17 cellular contexts compared by ENCODE assay signal in genomic region chr19:56153507-56153906, GRCh38. TPM values are rescaled to one million over a fixed set of nuclear protein-coding genes. Genes with fewer than 3 reads are reported as not detected.
DNase-seq lines count a peak whose midpoint lies in the region; TF ChIP-seq lines count a peak whose summit lies in the region.
"Had no signal": no experiment of that assay in that cellular context is flagged by ENCODE, and none has a peak within 500 bp of the region (broad histone marks: within the 10 kb centered on the region; RNA-seq: fewer than 3 reads in every experiment).

No MANE protein-coding gene starts in this region.

- DNase-seq in T-helper 1 cell (no peak), WERI-Rb-1 (peak; percentile 54), hepatocyte (ENCODE audit: low spot score) (no peak), neuronal stem cell (ENCODE audit: low spot score) (no peak), SJCRH30 (no peak), epidermal melanocyte (ENCODE audit: insufficient read length, low spot score) (no peak), BE2C (no peak)
- DNase-seq: amygdala, dorsolateral prefrontal cortex, NCI-H2081, NCI-H774, small intestine had no signal

- no peak overlapping the region for H3K9ac ChIP-seq in neuronal stem cell (ENCODE audit: low read depth, low read length, poor library complexity)

- no peak overlapping the region for H2AK5ac ChIP-seq in neuronal stem cell (ENCODE audit: low read depth, low read length)

- H3K79me2 ChIP-seq in hepatocyte, result peaks cover 42% of the 10 kb centered on the region

- H2BK120ac ChIP-seq in neuronal stem cell (ENCODE audit: low read depth, low read length), result no peak overlapping the region

- H3K23ac ChIP-seq in neuronal stem cell (ENCODE audit: low read depth, low read length, poor library complexity), result no peak overlapping the region

- H3K27ac ChIP-seq in WERI-Rb-1, result peak overlapping the region; percentile 57
- peak overlapping the region; percentile 36 for H3K27ac ChIP-seq in hepatocyte
- peak overlapping the region; percentile 70 for H3K27ac ChIP-seq in neuronal stem cell (replicated peaks; ENCODE audit: low read length)
- no peak overlapping the region for H3K27ac ChIP-seq in SJCRH30
- H3K27ac ChIP-seq: neutrophil had no signal

- H3K36me3 ChIP-seq in WERI-Rb-1 (peaks cover 29% of the 10 kb centered on the region), hepatocyte (replicated peaks; ENCODE audit: insufficient read depth, low read depth) (no peaks in the 10 kb centered on the region), neuronal stem cell (replicated peaks in 1 of 2; ENCODE audit: control insufficient read depth in 2 of 2, insufficient read depth in 2 of 2, low read length in 2 of 2) (peaks cover 26 to 47% of the 10 kb centered on the region in 2 donors), SJCRH30 (peaks cover 6% of the 10 kb centered on the region; the same call in 1 of the 2 replicates), BE2C (peaks cover 30% of the 10 kb centered on the region)
- H3K36me3 ChIP-seq: neutrophil had no signal

- peaks cover 35% of the 10 kb centered on the region for H4K20me1 ChIP-seq in hepatocyte (ENCODE audit: insufficient read depth, poor library complexity, severe bottlenecking)

- no peaks in the 10 kb centered on the region for H3K9me3 Mint-ChIP-seq in T-helper 1 cell treated with Interleukin-12 subunit alpha and Interleukin-12 subunit beta and Interleukin-4 antibody, amounts not matched to agents 30 μg/mL and 1 μg/mL, for 36 hours

- H3K4me3 ChIP-seq in WERI-Rb-1 (ENCODE audit: low read depth, low read length) (no peak overlapping the region), hepatocyte (no peak overlapping the region), neuronal stem cell (ENCODE audit: low read length in 2 of 2) (no peak overlapping the region), SJCRH30 (no peak overlapping the region), BE2C (ENCODE audit: low read depth, low read length) (no peak overlapping the region)
- H3K4me3 ChIP-seq: dorsolateral prefrontal cortex had no signal

- no peak overlapping the region for H3K18ac ChIP-seq in neuronal stem cell (ENCODE audit: low read length)

- H3K4me1 ChIP-seq in hepatocyte (ENCODE audit: insufficient read depth) (peaks cover 7% of the 10 kb centered on the region), neuronal stem cell (ENCODE audit: control insufficient read depth in 2 of 2, insufficient read depth in 1 of 2, low read depth in 1 of 2, low read length in 2 of 2) (peaks cover 10 to 12% of the 10 kb centered on the region in 2 donors), SJCRH30 (no peaks in the 10 kb centered on the region), BE2C (no peaks in the 10 kb centered on the region)

- peaks cover 2% of the 10 kb centered on the region for H3K9me3 ChIP-seq in WERI-Rb-1 (ENCODE audit: severe bottlenecking)
- no peaks in the 10 kb centered on the region for H3K9me3 ChIP-seq in hepatocyte (ENCODE audit: low read depth)
- H3K9me3 ChIP-seq in neuronal stem cell (replicated peaks in 1 of 2; ENCODE audit: control insufficient read depth in 2 of 2, insufficient read depth in 1 of 2, low read depth in 1 of 2, low read length in 2 of 2), result peaks cover 0 to 3% of the 10 kb centered on the region in 2 donors
- no peaks in the 10 kb centered on the region for H3K9me3 ChIP-seq in SJCRH30 (replicated peaks)
- no peaks in the 10 kb centered on the region for H3K9me3 ChIP-seq in BE2C
- H3K9me3 ChIP-seq: neutrophil had no signal

- H2AFZ ChIP-seq in hepatocyte, result no peak overlapping the region
- H2AFZ ChIP-seq in neuronal stem cell (ENCODE audit: low read length), result no peak overlapping the region

- H3K4me2 ChIP-seq in hepatocyte, result no peak overlapping the region
- no peak overlapping the region for H3K4me2 ChIP-seq in neuronal stem cell (ENCODE audit: insufficient read depth, low read length, poor library complexity, severe bottlenecking)

- no peak overlapping the region for H2BK12ac ChIP-seq in neuronal stem cell (ENCODE audit: low read length)

- peaks cover 28% of the 10 kb centered on the region for H3K36me3 Mint-ChIP-seq in T-helper 1 cell treated with Interleukin-12 subunit alpha and Interleukin-12 subunit beta and Interleukin-4 antibody, amounts not matched to agents 30 μg/mL and 1 μg/mL, for 36 hours (ENCODE audit: low read depth)

- no peak overlapping the region for H3K4ac ChIP-seq in neuronal stem cell (ENCODE audit: low read length)

- H4K91ac ChIP-seq in neuronal stem cell (ENCODE audit: low read depth, low read length, poor library complexity), result no peak overlapping the region

- H3K27me3 ChIP-seq in WERI-Rb-1 (ENCODE audit: insufficient read depth, low read depth, severe bottlenecking), result no peaks in the 10 kb centered on the region
- H3K27me3 ChIP-seq in hepatocyte, result no peaks in the 10 kb centered on the region
- no peaks in the 10 kb centered on the region for H3K27me3 ChIP-seq in neuronal stem cell (ENCODE audit: control insufficient read depth in 3 of 3, insufficient read depth in 3 of 3, low read depth in 1 of 3, low read length in 3 of 3)
- no peaks in the 10 kb centered on the region for H3K27me3 ChIP-seq in SJCRH30
- no peaks in the 10 kb centered on the region for H3K27me3 ChIP-seq in BE2C
- H3K27me3 ChIP-seq: dorsolateral prefrontal cortex, neutrophil had no signal

- no peaks in the 10 kb centered on the region for H3K27me3 Mint-ChIP-seq in T-helper 1 cell treated with Interleukin-12 subunit alpha and Interleukin-12 subunit beta and Interleukin-4 antibody, amounts not matched to agents 30 μg/mL and 1 μg/mL, for 36 hours (ENCODE audit: low read depth)

- no peaks in the 10 kb centered on the region for H3K9me2 ChIP-seq in hepatocyte (replicated peaks; ENCODE audit: insufficient read depth)

- 46% methylated on average over 6 of the region's 6 CpGs for WGBS in hepatocyte (ENCODE audit: low lambda C conversion rate, missing lambda C conversion rate)
- WGBS in neuronal stem cell (ENCODE audit: extremely low coverage in 2 of 2, insufficient read length in 2 of 2, insufficient replicate concordance in 1 of 2), 2 donors, result no CpG with 5 or more reads among the region's 6 CpGs

- H2BK5ac ChIP-seq in neuronal stem cell (ENCODE audit: low read length), result no peak overlapping the region

- H2BK15ac ChIP-seq in neuronal stem cell (ENCODE audit: low read length), result no peak overlapping the region

- peak overlapping the region; percentile 62 for H3K27ac Mint-ChIP-seq in T-helper 1 cell treated with Interleukin-12 subunit alpha and Interleukin-12 subunit beta and Interleukin-4 antibody, amounts not matched to agents 30 μg/mL and 1 μg/mL, for 36 hours

- H3K4me1 Mint-ChIP-seq in T-helper 1 cell treated with Interleukin-12 subunit alpha and Interleukin-12 subunit beta and Interleukin-4 antibody, amounts not matched to agents 30 μg/mL and 1 μg/mL, for 36 hours (ENCODE audit: low read depth), result peaks cover 10% of the 10 kb centered on the region

- H3K4me3 Mint-ChIP-seq in T-helper 1 cell treated with Interleukin-12 subunit alpha and Interleukin-12 subunit beta and Interleukin-4 antibody, amounts not matched to agents 30 μg/mL and 1 μg/mL, for 36 hours, result no peak overlapping the region

- no peak overlapping the region for H3K14ac ChIP-seq in neuronal stem cell (ENCODE audit: low read length)

- no peak overlapping the region for H4K8ac ChIP-seq in neuronal stem cell (ENCODE audit: low read depth, low read length)

- H3K79me1 ChIP-seq in neuronal stem cell (ENCODE audit: low read depth, low read length), result peaks cover 7% of the 10 kb centered on the region

- TF ChIP-seq CTCF in WERI-Rb-1 (IDR thresholded peaks at IDR 0.05; ENCODE audit: low read depth, low read length) (no peak), hepatocyte (IDR thresholded peaks at IDR 0.05; ENCODE audit: poor library complexity) (no peak), BE2C (IDR thresholded peaks at IDR 0.05; ENCODE audit: low read depth, low read length) (no peak)

RNA-seq across cellular contexts. Expression of gene ZNF444, which starts 12.4 kb away (rescaled TPM):
- total RNA-seq in hepatocyte, result 38.3 and 46.6 TPM in 2 replicates
- 60.2 and 74.3 TPM in 2 replicates for polyA plus RNA-seq in hepatocyte
- 37.6 TPM for polyA plus RNA-seq in neuronal stem cell (2013, experiment 1 of 2)
- 37.2 TPM for polyA plus RNA-seq in neuronal stem cell (2013, experiment 2 of 2)
- total RNA-seq in SJCRH30 (2014; rRNA removed; shearing (Covaris generic)), result 18.7 and 19.8 TPM in 2 replicates
- polyA plus RNA-seq in BE2C (2012; ENCODE audit: insufficient read depth, insufficient read length, low read depth), result 40.9 TPM

RNA-seq across cellular contexts. Expression of gene GALP, which starts 22.3 kb away (rescaled TPM):
- total RNA-seq in hepatocyte, result not detected in 2 replicates
- polyA plus RNA-seq in hepatocyte, result not detected in 2 replicates
- polyA plus RNA-seq in neuronal stem cell (2013, experiment 1 of 2), result 6.7 TPM
- 19.4 TPM for polyA plus RNA-seq in neuronal stem cell (2013, experiment 2 of 2)
- not detected in 2 replicates for total RNA-seq in SJCRH30 (2014; rRNA removed; shearing (Covaris generic))
- not detected for polyA plus RNA-seq in BE2C (2012; ENCODE audit: insufficient read depth, insufficient read length, low read depth)
- total RNA-seq: A172, dorsolateral prefrontal cortex, G401 had no signal
- polyA plus RNA-seq: small intestine had no signal

RNA-seq across cellular contexts. Expression of gene ZNF787, which starts 32.4 kb away (rescaled TPM):
- total RNA-seq in hepatocyte, result 14.5 and 23.5 TPM in 2 replicates
- 24.9 and 27.2 TPM in 2 replicates for polyA plus RNA-seq in hepatocyte
- polyA plus RNA-seq in neuronal stem cell (2013, experiment 1 of 2), result 37.4 TPM
- polyA plus RNA-seq in neuronal stem cell (2013, experiment 2 of 2), result 36.2 TPM
- 24.7 and 24.8 TPM in 2 replicates for total RNA-seq in SJCRH30 (2014; rRNA removed; shearing (Covaris generic))
- polyA plus RNA-seq in BE2C (2012; ENCODE audit: insufficient read depth, insufficient read length, low read depth), result 116 TPM

RNA-seq across cellular contexts. Expression of gene ZSCAN5B, which starts 44.1 kb away (rescaled TPM):
- not detected in 2 replicates for total RNA-seq in hepatocyte
- not detected in 2 replicates for polyA plus RNA-seq in hepatocyte
- 0.06 TPM for polyA plus RNA-seq in neuronal stem cell (2013, experiment 1 of 2)
- 0.08 TPM for polyA plus RNA-seq in neuronal stem cell (2013, experiment 2 of 2)
- 0.10 TPM in 1 of 2 replicates, not detected in the other for total RNA-seq in SJCRH30 (2014; rRNA removed; shearing (Covaris generic))
- 0.57 TPM for polyA plus RNA-seq in BE2C (2012; ENCODE audit: insufficient read depth, insufficient read length, low read depth)
- total RNA-seq: A172, G401, temporal lobe had no signal
- polyA plus RNA-seq: small intestine had no signal

RNA-seq across cellular contexts. Expression of gene ZSCAN5C, which starts 48.6 kb away (rescaled TPM):
- not detected in 2 replicates for total RNA-seq in hepatocyte
- not detected in 2 replicates for polyA plus RNA-seq in hepatocyte
- not detected for polyA plus RNA-seq in neuronal stem cell (2013, experiment 1 of 2)
- 0.03 TPM for polyA plus RNA-seq in neuronal stem cell (2013, experiment 2 of 2)
- not detected in 2 replicates for total RNA-seq in SJCRH30 (2014; rRNA removed; shearing (Covaris generic))
- not detected for polyA plus RNA-seq in BE2C (2012; ENCODE audit: insufficient read depth, insufficient read length, low read depth)
- total RNA-seq: A172, dorsolateral prefrontal cortex, G401, temporal lobe had no signal
- polyA plus RNA-seq: small intestine had no signal
